Comparison of ENCODE assay signal across 1 cellular context in genomic region chr7:150403376-150404171, GRCh38.
TF ChIP-seq lines count a peak whose summit lies in the region.

No MANE protein-coding gene starts in this region.

TF ChIP-seq in HepG2, 621 proteins besides CTCF, POLR2A, EP300 and RAD21:
- TF ChIP-seq ZBTB38 (CRISPR knock-in tag; IDR thresholded peaks at IDR 0.05), result 0 out of 2 replicates have a peak, but pooled peaks have one; percentile 39
- TF ChIP-seq ZNF761 (CRISPR knock-in tag; conservative IDR thresholded peaks at IDR 0.05), result no peak
- 0 out of 2 replicates have a peak, but pooled peaks have one; percentile 17 for TF ChIP-seq ZNF746 (CRISPR knock-in tag; IDR thresholded peaks at IDR 0.05)
